In genomic region chr2:17752892-17753802, GRCh38 we compare ENCODE assay signal across 8 cellular contexts. TPM values are rescaled to one million over a fixed set of nuclear protein-coding genes. Genes with fewer than 3 reads are reported as not detected.
DNase-seq lines count a peak whose midpoint lies in the region; ATAC-seq and TF ChIP-seq lines count a peak whose summit lies in the region.

No MANE protein-coding gene starts in this region.

- in situ Hi-C loops in Caki2 (cut with HindIII; ENCODE audit: low pct_unique_long_range_greater_than_20kb, low sequenced_read_pairs) (no loop called here), GM18951 (cut with MboI; ENCODE audit: low sequenced_read_pairs, unreplicated experiment) (no loop called here)

- DNase-seq in Caki2 (ENCODE audit: low read depth), result peak; percentile 58
- DNase-seq in NCI-H748 treated with DMSO at 0.1 percent for 48 hours (lab: John Stamatoyannopoulos, UW), result peak; percentile 20
- no peak for DNase-seq in activated naive CD4-positive, alpha-beta T cell treated with anti-CD3 and anti-CD28 coated beads, Interleukin-2, amount 50 U/mL, for 72 hours (ENCODE audit: low spot score in 2 of 2)
- DNase-seq in cardiac septum (ENCODE audit: low spot score), result peak; percentile 77
- peak; percentile 10 for DNase-seq in pons (ENCODE audit: low spot score)
- no peak for DNase-seq in DMS153 (lab: John Stamatoyannopoulos, UW)

- ATAC-seq in HG03103 (IDR thresholded peaks at IDR 0.05; ENCODE audit: low read depth, unreplicated experiment), result peak; percentile 23
- peak; percentile 68 to 79 for ATAC-seq in activated naive CD4-positive, alpha-beta T cell treated with anti-CD3 and anti-CD28 coated beads, Interleukin-2, amount 50 U/mL, for 72 hours

- peak overlapping the region; percentile 3 to 95 for H3K27ac Mint-ChIP-seq in activated naive CD4-positive, alpha-beta T cell treated with anti-CD3 and anti-CD28 coated beads, Interleukin-2, amount 50 U/mL, for 72 hours

- intact Hi-C loops in cardiac septum (cut with DNase I), result loop anchor here (5.0 kb wide), 1 partner anchor 69 kb away; no protein-coding TSS in a partner anchor

- TF ChIP-seq POLR2A in GM18951 (IDR thresholded peaks at IDR 0.05; ENCODE audit: extremely low read depth, insufficient read depth, insufficient read length), result peak; percentile 64

- peaks cover 11 to 13% of the 10 kb centered on the region in 2 donors for H3K36me3 Mint-ChIP-seq in activated naive CD4-positive, alpha-beta T cell treated with anti-CD3 and anti-CD28 coated beads, Interleukin-2, amount 50 U/mL, for 72 hours

- no peaks in the 10 kb centered on the region for H3K9me3 Mint-ChIP-seq in activated naive CD4-positive, alpha-beta T cell treated with anti-CD3 and anti-CD28 coated beads, Interleukin-2, amount 50 U/mL, for 72 hours

RNA-seq across cellular contexts. Expression of gene SMC6, which starts 0.5 kb away (rescaled TPM):
- 5.9 and 10.7 TPM in 2 replicates for total RNA-seq in Caki2 (2014; rRNA removed; shearing (Covaris generic); ENCODE audit: low replicate concordance)
- total RNA-seq in activated naive CD4-positive, alpha-beta T cell treated with anti-CD3 and anti-CD28 coated beads, Interleukin-2, amount 50 U/mL, for 72 hours, result 10 to 100 TPM; 24.8 to 26.4 TPM
- 13.9 TPM for total RNA-seq in cardiac septum

RNA-seq across cellular contexts. Expression of gene GEN1, which starts 0.8 kb away (rescaled TPM):
- 5.5 and 18.9 TPM in 2 replicates for total RNA-seq in Caki2 (2014; rRNA removed; shearing (Covaris generic); ENCODE audit: low replicate concordance)
- 10 to 100 TPM; 17.9 to 31.5 TPM for total RNA-seq in activated naive CD4-positive, alpha-beta T cell treated with anti-CD3 and anti-CD28 coated beads, Interleukin-2, amount 50 U/mL, for 72 hours
- total RNA-seq in cardiac septum, result 2.7 TPM

Comparison
In these comparisons a context has a peak if more than half of its experiments do, and no peak if none do; other contexts are left out.
1. DNase-seq: peak in Caki2 (single experiment), NCI-H748 treated with DMSO at 0.1 percent for 48 hours (single experiment), cardiac septum (single experiment) and pons (single experiment); none in activated naive CD4-positive, alpha-beta T cell treated with anti-CD3 and anti-CD28 coated beads, Interleukin-2, amount 50 U/mL, for 72 hours (0 of 2) and DMS153 (single experiment).